In the genomic region with DNA sequence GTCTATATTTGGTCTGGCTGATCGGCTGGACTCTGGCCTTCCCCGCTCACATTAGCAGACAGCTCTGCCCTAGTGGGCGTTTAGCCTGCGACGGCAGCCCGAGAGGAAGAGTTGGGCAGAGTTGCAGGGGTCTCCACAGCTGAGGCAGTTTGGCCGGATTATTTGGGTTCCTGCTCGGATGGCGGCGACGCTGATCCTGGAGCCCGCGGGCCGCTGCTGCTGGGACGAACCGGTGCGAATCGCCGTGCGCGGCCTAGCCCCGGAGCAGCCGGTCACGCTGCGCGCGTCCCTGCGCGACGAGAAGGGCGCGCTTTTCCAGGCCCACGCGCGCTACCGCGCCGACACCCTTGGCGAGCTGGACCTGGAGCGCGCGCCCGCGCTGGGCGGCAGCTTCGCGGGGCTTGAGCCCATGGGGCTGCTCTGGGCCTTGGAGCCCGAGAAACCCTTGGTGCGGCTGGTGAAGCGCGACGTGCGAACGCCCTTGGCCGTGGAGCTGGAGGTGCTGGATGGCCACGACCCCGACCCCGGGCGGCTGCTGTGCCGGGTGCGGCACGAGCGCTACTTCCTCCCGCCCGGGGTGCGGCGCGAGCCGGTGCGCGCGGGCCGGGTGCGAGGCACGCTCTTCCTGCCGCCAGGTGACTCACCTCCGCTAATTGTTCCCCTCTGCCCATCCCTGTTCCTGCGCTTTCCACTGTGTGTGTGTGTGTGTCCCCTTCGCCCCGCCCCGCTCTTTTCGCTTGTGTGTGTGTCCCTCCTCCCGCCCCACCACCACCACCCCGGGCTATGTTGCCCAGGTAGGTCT, we compare ENCODE assay signal across 1 cellular context.
TF ChIP-seq lines count a peak whose summit lies in the region.
"Not testable (repeated sequence)": the region's sequence is repeated elsewhere in the genome, so short reads cannot be mapped to it uniquely, and the experiment has no call there.

No MANE protein-coding gene starts in this region.

TF ChIP-seq in A549, 52 proteins besides CTCF, POLR2A, EP300 and RAD21:
- TF ChIP-seq, protein P1, sequence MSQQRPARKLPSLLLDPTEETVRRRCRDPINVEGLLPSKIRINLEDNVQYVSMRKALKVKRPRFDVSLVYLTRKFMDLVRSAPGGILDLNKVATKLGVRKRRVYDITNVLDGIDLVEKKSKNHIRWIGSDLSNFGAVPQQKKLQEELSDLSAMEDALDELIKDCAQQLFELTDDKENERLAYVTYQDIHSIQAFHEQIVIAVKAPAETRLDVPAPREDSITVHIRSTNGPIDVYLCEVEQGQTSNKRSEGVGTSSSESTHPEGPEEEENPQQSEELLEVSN (IDR thresholded peaks at IDR 0.05; ENCODE audit: borderline replicate concordance, low read depth): peak; percentile 67
- not testable (repeated sequence) for TF ChIP-seq FOSL2 (IDR thresholded peaks at IDR 0.05)
- peak; percentile 68 for TF ChIP-seq FOSL2 (CRISPR knock-in tag; IDR thresholded peaks at IDR 0.05)
